ENCODE assay signal across 17 cellular contexts in genomic region chr5:100697970-100698369, GRCh38.
A peak's percentile ranks its signal among the peaks of the same experiment; 100 is the strongest.
DNase-seq lines count a peak whose midpoint lies in the region; ATAC-seq and TF ChIP-seq lines count a peak whose summit lies in the region.
"Had no signal": no experiment of that assay in that cellular context is flagged by ENCODE, and none has a peak within 500 bp of the region (broad histone marks: within the 10 kb centered on the region; RNA-seq: fewer than 3 reads in every experiment).

No MANE protein-coding gene starts in this region.

- TF ChIP-seq CTCF in 22Rv1 (IDR thresholded peaks at IDR 0.05) (peak; percentile 46), GM12864 (IDR thresholded peaks at IDR 0.05; ENCODE audit: low read depth, low read length, missing control alignments) (peak; percentile 35), Panc1 (IDR thresholded peaks at IDR 0.05) (peak; percentile 21; the same call in 1 of the 2 replicates), glutamatergic neuron (IDR thresholded peaks at IDR 0.05; ENCODE audit: partially characterized antibody, unreplicated experiment) (peak; percentile 53)

- H3K27me3 Mint-ChIP-seq in glutamatergic neuron (ENCODE audit: unreplicated experiment) = no peaks in the 10 kb centered on the region
- H3K27me3 Mint-ChIP-seq in T-helper 2 cell treated with Interferon-gamma antibody and Interleukin-4, amounts not matched to agents 5 μg/mL and 100 μg/mL, for 36 hours (ENCODE audit: low read depth) = peaks cover 11% of the 10 kb centered on the region
- H3K27me3 Mint-ChIP-seq: activated naive CD8-positive, alpha-beta T cell; T-cell had no signal

- DNase-seq in GM12864 (ENCODE audit: low read depth) = no peak
- no peak for DNase-seq in Panc1 (ENCODE audit: low read depth, low spot score)
- DNase-seq in glutamatergic neuron = no peak
- DNase-seq in activated CD4-positive, CD25-positive, alpha-beta regulatory T cell treated with anti-CD3 and anti-CD28 coated beads, Interleukin-2, amount 50 U/mL, for 72 hours = no peak
- DNase-seq in NCI-H1105 (lab: John Stamatoyannopoulos, UW) = no peak
- no peak for DNase-seq in T-helper 2 cell treated with Interferon-gamma antibody and Interleukin-4, amounts not matched to agents 5 μg/mL and 100 μg/mL, for 36 hours (ENCODE audit: low spot score)
- DNase-seq: NCI-H1436, OCI-M1, ovary, spleen, substantia nigra, T-cell had no signal

- no peaks in the 10 kb centered on the region for H3K36me3 Mint-ChIP-seq in glutamatergic neuron (ENCODE audit: unreplicated experiment)
- no peaks in the 10 kb centered on the region for H3K36me3 Mint-ChIP-seq in T-helper 2 cell treated with Interferon-gamma antibody and Interleukin-4, amounts not matched to agents 5 μg/mL and 100 μg/mL, for 36 hours (ENCODE audit: low read depth)
- H3K36me3 Mint-ChIP-seq: activated naive CD8-positive, alpha-beta T cell; T-cell had no signal

- no peaks in the 10 kb centered on the region for H3K9me3 Mint-ChIP-seq in glutamatergic neuron (ENCODE audit: unreplicated experiment)
- no peaks in the 10 kb centered on the region for H3K9me3 Mint-ChIP-seq in T-helper 2 cell treated with Interferon-gamma antibody and Interleukin-4, amounts not matched to agents 5 μg/mL and 100 μg/mL, for 36 hours
- H3K9me3 Mint-ChIP-seq: T-cell had no signal

- BruUV-seq in Panc1 (replicated peaks; lab: Mats Ljungman, UMichigan) = no TSS peak

- CTCF ChIA-PET in Panc1 (lab: Charles Lee) = no interaction called here

- intact Hi-C loops in Panc1 (cut with micrococcal nuclease; ENCODE audit: unreplicated experiment) = no loop called here

- ATAC-seq in Panc1 (no peak), GM21390 (IDR thresholded peaks at IDR 0.05; ENCODE audit: unreplicated experiment) (no peak)
- ATAC-seq: esophagus mucosa, T-cell had no signal

- no peaks in the 10 kb centered on the region for H3K27me3 ChIP-seq in Panc1 (ENCODE audit: control insufficient read depth, insufficient read depth, low read length)
- H3K27me3 ChIP-seq: ovary, spleen had no signal

- no peak overlapping the region for H3K27ac Mint-ChIP-seq in glutamatergic neuron (ENCODE audit: unreplicated experiment)
- H3K27ac Mint-ChIP-seq in T-helper 2 cell treated with Interferon-gamma antibody and Interleukin-4, amounts not matched to agents 5 μg/mL and 100 μg/mL, for 36 hours = no peak overlapping the region
- H3K27ac Mint-ChIP-seq: activated naive CD8-positive, alpha-beta T cell; T-cell had no signal

- H3K27ac ChIP-seq in 22Rv1 (no peak overlapping the region), Panc1 (ENCODE audit: low read length) (no peak overlapping the region)
- H3K27ac ChIP-seq: ovary, spleen had no signal

- H3K4me1 ChIP-seq in Panc1 (ENCODE audit: control insufficient read depth, insufficient read depth, low read length) = no peaks in the 10 kb centered on the region
- H3K4me1 ChIP-seq: spleen had no signal

- no peaks in the 10 kb centered on the region for H3K36me3 ChIP-seq in Panc1 (ENCODE audit: control insufficient read depth, insufficient read depth, low read length)
- H3K36me3 ChIP-seq: ovary, spleen had no signal

- H3K4me3 Mint-ChIP-seq in glutamatergic neuron (ENCODE audit: unreplicated experiment) = no peak overlapping the region
- no peak overlapping the region for H3K4me3 Mint-ChIP-seq in T-helper 2 cell treated with Interferon-gamma antibody and Interleukin-4, amounts not matched to agents 5 μg/mL and 100 μg/mL, for 36 hours
- H3K4me3 Mint-ChIP-seq: activated naive CD8-positive, alpha-beta T cell; T-cell had no signal

- no peaks in the 10 kb centered on the region for H3K9me3 ChIP-seq in Panc1 (ENCODE audit: control insufficient read depth, insufficient read depth, low read depth, low read length)
- H3K9me3 ChIP-seq: ovary, spleen had no signal

- in situ Hi-C loops in Panc1 (cut with HindIII; ENCODE audit: low pct_unique_long_range_greater_than_20kb, low sequenced_read_pairs) = no loop called here

- POLR2A ChIA-PET in Panc1 (lab: Charles Lee) = no interaction called here

- peaks cover 5% of the 10 kb centered on the region for H3K4me1 Mint-ChIP-seq in glutamatergic neuron (ENCODE audit: low read depth, unreplicated experiment)
- peaks cover 13% of the 10 kb centered on the region for H3K4me1 Mint-ChIP-seq in T-helper 2 cell treated with Interferon-gamma antibody and Interleukin-4, amounts not matched to agents 5 μg/mL and 100 μg/mL, for 36 hours (ENCODE audit: low read depth)

- H3K4me3 ChIP-seq in GM12864 (ENCODE audit: low read depth, low read length) (no peak overlapping the region), Panc1 (ENCODE audit: low read depth in 2 of 2, low read length in 2 of 2) (no peak overlapping the region)
- H3K4me3 ChIP-seq: lung, ovary, spleen had no signal
